1 cellular context compared by ENCODE assay signal in the genomic region with DNA sequence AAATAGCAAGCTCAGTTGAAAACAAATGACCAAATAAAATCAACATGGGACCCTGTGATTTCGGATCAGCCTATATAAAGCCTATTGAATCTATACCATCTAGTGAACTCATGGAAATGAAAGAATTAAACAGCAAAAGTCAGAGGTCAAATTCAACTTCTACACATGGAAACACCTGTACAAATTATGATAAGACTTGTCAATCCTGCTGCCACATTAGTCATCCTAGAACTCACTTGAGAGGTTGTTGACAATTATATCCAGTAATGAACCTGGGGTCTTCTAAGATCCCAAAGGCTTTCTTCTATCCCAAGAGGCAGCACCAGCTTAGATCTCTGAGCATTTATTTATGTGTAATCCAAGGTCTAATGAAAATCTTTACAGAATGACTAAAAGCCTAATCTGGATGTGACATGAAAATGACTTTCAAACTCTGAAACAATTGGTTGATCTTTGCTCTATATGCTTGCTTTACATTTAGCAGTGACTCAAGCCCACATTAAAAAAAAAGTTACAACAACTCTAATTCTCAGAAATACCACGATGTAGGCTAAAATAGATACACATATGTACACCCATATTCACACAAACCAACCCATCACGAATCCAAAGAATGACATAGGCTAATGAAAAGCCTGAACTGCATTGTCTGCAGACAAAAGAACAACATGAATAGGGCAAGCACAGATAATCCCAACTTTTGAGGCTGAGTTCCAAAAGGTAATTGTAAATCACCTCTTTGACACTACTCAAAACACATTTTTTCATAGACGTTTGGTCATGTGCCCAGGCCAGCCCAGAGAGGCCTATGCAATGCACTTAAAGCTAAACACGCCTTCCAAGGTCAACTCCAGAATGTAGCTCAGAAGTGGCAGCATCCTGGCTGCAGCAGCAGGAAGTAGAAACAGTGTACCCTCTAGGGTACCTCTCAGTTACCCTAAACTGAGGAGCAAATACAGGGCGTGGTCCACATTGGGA.
A peak's percentile ranks its signal among the peaks of the same experiment; 100 is the strongest.
TF ChIP-seq lines count a peak whose summit lies in the region.

No MANE protein-coding gene starts in this region.

TF ChIP-seq in K562, 482 proteins besides CTCF, POLR2A, EP300 and RAD21 (continues in another document):
- no peak for TF ChIP-seq ADNP (tag; IDR thresholded peaks at IDR 0.05)
- no peak for TF ChIP-seq JUN (IDR thresholded peaks at IDR 0.05; ENCODE audit: borderline replicate concordance, low read depth, low read length)
- no peak for TF ChIP-seq JUN (CRISPR knock-in tag; IDR thresholded peaks at IDR 0.05; ENCODE audit: borderline replicate concordance)
- no peak for TF ChIP-seq BCLAF1 (IDR thresholded peaks at IDR 0.05; ENCODE audit: borderline replicate concordance in 1 of 2, control insufficient read depth in 1 of 2, low read depth in 2 of 2, low read length in 1 of 2)
- no peak for TF ChIP-seq BCL6 (CRISPR knock-in tag; IDR thresholded peaks at IDR 0.05)
- TF ChIP-seq XRCC3 (IDR thresholded peaks at IDR 0.05): no peak
- TF ChIP-seq ETV6 (IDR thresholded peaks at IDR 0.05; ENCODE audit: borderline replicate concordance in 1 of 2, low read depth in 2 of 2, low read length in 1 of 2): no peak
- TF ChIP-seq ETV6 (CRISPR knock-in tag; IDR thresholded peaks at IDR 0.05; ENCODE audit: borderline replicate concordance): no peak
- TF ChIP-seq NFXL1 (CRISPR knock-in tag; IDR thresholded peaks at IDR 0.05): no peak
- TF ChIP-seq PYGO2 (tag; IDR thresholded peaks at IDR 0.05): no peak
- no peak for TF ChIP-seq NR2C2 (CRISPR knock-in tag; IDR thresholded peaks at IDR 0.05)
- TF ChIP-seq NR2C2 (tag; IDR thresholded peaks at IDR 0.05): peak; percentile 59
- no peak for TF ChIP-seq CHD4 (IDR thresholded peaks at IDR 0.05; ENCODE audit: insufficient read depth, insufficient replicate concordance, low read depth, low read length, poor library complexity, severe bottlenecking)
- no peak for TF ChIP-seq ZSCAN32 (CRISPR knock-in tag; IDR thresholded peaks at IDR 0.05)
- TF ChIP-seq, protein P1, sequence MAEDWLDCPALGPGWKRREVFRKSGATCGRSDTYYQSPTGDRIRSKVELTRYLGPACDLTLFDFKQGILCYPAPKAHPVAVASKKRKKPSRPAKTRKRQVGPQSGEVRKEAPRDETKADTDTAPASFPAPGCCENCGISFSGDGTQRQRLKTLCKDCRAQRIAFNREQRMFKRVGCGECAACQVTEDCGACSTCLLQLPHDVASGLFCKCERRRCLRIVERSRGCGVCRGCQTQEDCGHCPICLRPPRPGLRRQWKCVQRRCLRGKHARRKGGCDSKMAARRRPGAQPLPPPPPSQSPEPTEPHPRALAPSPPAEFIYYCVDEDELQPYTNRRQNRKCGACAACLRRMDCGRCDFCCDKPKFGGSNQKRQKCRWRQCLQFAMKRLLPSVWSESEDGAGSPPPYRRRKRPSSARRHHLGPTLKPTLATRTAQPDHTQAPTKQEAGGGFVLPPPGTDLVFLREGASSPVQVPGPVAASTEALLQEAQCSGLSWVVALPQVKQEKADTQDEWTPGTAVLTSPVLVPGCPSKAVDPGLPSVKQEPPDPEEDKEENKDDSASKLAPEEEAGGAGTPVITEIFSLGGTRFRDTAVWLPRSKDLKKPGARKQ (CRISPR knock-in tag; IDR thresholded peaks at IDR 0.05): no peak
- TF ChIP-seq ZNF668 (CRISPR knock-in tag; IDR thresholded peaks at IDR 0.05): no peak
- TF ChIP-seq ZNF316 (IDR thresholded peaks at IDR 0.05): no peak
- TF ChIP-seq YBX1 (IDR thresholded peaks at IDR 0.05): no peak
- TF ChIP-seq CHCHD3 (CRISPR knock-in tag; IDR thresholded peaks at IDR 0.05): no peak
- TF ChIP-seq ZNF354B (CRISPR knock-in tag; IDR thresholded peaks at IDR 0.05): no peak
- TF ChIP-seq ESRRA (IDR thresholded peaks at IDR 0.05; ENCODE audit: borderline replicate concordance, low read depth): peak; percentile 61; the same call in 1 of the 2 replicates
- no peak for TF ChIP-seq SMAD2 (IDR thresholded peaks at IDR 0.05; ENCODE audit: low read depth, low read length)
- TF ChIP-seq ZNF280A (IDR thresholded peaks at IDR 0.05; ENCODE audit: low read depth, partially characterized antibody): no peak
- TF ChIP-seq FIP1L1 (IDR thresholded peaks at IDR 0.05; ENCODE audit: low read depth, low read length, poor library complexity, severe bottlenecking): no peak
- TF ChIP-seq CSDE1 (IDR thresholded peaks at IDR 0.05): no peak
- TF ChIP-seq KLF1 (tag; IDR thresholded peaks at IDR 0.05): no peak
- peak; percentile 35; the same call in 1 of the 2 replicates for TF ChIP-seq SMARCE1 (IDR thresholded peaks at IDR 0.05)
- no peak for TF ChIP-seq KLF13 (tag; IDR thresholded peaks at IDR 0.05; ENCODE audit: borderline replicate concordance, low read depth)
- no peak for TF ChIP-seq HOXB6 (CRISPR knock-in tag; IDR thresholded peaks at IDR 0.05; ENCODE audit: borderline replicate concordance)
- TF ChIP-seq, protein P2, sequence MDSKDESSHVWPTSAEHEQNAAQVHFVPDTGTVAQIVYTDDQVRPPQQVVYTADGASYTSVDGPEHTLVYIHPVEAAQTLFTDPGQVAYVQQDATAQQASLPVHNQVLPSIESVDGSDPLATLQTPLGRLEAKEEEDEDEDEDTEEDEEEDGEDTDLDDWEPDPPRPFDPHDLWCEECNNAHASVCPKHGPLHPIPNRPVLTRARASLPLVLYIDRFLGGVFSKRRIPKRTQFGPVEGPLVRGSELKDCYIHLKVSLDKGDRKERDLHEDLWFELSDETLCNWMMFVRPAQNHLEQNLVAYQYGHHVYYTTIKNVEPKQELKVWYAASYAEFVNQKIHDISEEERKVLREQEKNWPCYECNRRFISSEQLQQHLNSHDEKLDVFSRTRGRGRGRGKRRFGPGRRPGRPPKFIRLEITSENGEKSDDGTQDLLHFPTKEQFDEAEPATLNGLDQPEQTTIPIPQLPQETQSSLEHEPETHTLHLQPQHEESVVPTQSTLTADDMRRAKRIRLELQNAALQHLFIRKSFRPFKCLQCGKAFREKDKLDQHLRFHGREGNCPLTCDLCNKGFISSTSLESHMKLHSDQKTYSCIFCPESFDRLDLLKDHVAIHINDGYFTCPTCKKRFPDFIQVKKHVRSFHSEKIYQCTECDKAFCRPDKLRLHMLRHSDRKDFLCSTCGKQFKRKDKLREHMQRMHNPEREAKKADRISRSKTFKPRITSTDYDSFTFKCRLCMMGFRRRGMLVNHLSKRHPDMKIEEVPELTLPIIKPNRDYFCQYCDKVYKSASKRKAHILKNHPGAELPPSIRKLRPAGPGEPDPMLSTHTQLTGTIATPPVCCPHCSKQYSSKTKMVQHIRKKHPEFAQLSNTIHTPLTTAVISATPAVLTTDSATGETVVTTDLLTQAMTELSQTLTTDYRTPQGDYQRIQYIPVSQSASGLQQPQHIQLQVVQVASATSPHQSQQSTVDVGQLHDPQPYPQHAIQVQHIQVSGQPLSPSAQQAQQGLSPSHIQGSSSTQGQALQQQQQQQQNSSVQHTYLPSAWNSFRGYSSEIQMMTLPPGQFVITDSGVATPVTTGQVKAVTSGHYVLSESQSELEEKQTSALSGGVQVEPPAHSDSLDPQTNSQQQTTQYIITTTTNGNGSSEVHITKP (IDR thresholded peaks at IDR 0.05; ENCODE audit: partially characterized antibody): no peak
- no peak for TF ChIP-seq ZBTB8A (IDR thresholded peaks at IDR 0.05; ENCODE audit: partially characterized antibody)
- no peak for TF ChIP-seq ZNF282 (CRISPR knock-in tag; IDR thresholded peaks at IDR 0.05)
- TF ChIP-seq BRF1 (IDR thresholded peaks at IDR 0.05; ENCODE audit: borderline replicate concordance, extremely low read depth, insufficient read length): no peak
- no peak for TF ChIP-seq NRF1 (conservative IDR thresholded peaks at IDR 0.05 in 1 of 2, IDR thresholded peaks at IDR 0.05 in 1 of 2)
- TF ChIP-seq GABPB2 (CRISPR knock-in tag; conservative IDR thresholded peaks at IDR 0.05): no peak
- TF ChIP-seq, protein P3, sequence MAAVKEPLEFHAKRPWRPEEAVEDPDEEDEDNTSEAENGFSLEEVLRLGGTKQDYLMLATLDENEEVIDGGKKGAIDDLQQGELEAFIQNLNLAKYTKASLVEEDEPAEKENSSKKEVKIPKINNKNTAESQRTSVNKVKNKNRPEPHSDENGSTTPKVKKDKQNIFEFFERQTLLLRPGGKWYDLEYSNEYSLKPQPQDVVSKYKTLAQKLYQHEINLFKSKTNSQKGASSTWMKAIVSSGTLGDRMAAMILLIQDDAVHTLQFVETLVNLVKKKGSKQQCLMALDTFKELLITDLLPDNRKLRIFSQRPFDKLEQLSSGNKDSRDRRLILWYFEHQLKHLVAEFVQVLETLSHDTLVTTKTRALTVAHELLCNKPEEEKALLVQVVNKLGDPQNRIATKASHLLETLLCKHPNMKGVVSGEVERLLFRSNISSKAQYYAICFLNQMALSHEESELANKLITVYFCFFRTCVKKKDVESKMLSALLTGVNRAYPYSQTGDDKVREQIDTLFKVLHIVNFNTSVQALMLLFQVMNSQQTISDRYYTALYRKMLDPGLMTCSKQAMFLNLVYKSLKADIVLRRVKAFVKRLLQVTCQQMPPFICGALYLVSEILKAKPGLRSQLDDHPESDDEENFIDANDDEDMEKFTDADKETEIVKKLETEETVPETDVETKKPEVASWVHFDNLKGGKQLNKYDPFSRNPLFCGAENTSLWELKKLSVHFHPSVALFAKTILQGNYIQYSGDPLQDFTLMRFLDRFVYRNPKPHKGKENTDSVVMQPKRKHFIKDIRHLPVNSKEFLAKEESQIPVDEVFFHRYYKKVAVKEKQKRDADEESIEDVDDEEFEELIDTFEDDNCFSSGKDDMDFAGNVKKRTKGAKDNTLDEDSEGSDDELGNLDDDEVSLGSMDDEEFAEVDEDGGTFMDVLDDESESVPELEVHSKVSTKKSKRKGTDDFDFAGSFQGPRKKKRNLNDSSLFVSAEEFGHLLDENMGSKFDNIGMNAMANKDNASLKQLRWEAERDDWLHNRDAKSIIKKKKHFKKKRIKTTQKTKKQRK (IDR thresholded peaks at IDR 0.05; ENCODE audit: borderline replicate concordance, low read depth, low read length): no peak
- no peak for TF ChIP-seq ZNF445 (CRISPR knock-in tag; IDR thresholded peaks at IDR 0.05; ENCODE audit: low read depth)
- no peak for TF ChIP-seq ARNT (IDR thresholded peaks at IDR 0.05)
- TF ChIP-seq ZNF507 (tag; conservative IDR thresholded peaks at IDR 0.05): no peak
- TF ChIP-seq TGIF2 (CRISPR knock-in tag; IDR thresholded peaks at IDR 0.05): no peak
- no peak for TF ChIP-seq CREBBP (IDR thresholded peaks at IDR 0.05; ENCODE audit: low read depth, low read length)
- no peak for TF ChIP-seq CREB3L1 (IDR thresholded peaks at IDR 0.05; ENCODE audit: borderline replicate concordance, low read depth)
- TF ChIP-seq SP2 (IDR thresholded peaks at IDR 0.05; ENCODE audit: extremely low read depth, low read depth, low read length, poor library complexity, severe bottlenecking): no peak
- TF ChIP-seq MCM2 (IDR thresholded peaks at IDR 0.05; ENCODE audit: low read depth): no peak
- TF ChIP-seq KDM2B (CRISPR knock-in tag; IDR thresholded peaks at IDR 0.05): no peak
- TF ChIP-seq ZNF444 (CRISPR knock-in tag; IDR thresholded peaks at IDR 0.05): no peak
- no peak for TF ChIP-seq TCFL5 (CRISPR knock-in tag; conservative IDR thresholded peaks at IDR 0.05)
- TF ChIP-seq ZEB2 (IDR thresholded peaks at IDR 0.05): no peak
- TF ChIP-seq ZNF766 (CRISPR knock-in tag; conservative IDR thresholded peaks at IDR 0.05): no peak
- no peak for TF ChIP-seq ZNF184 (CRISPR knock-in tag; IDR thresholded peaks at IDR 0.05)
- TF ChIP-seq E2F3 (CRISPR knock-in tag; IDR thresholded peaks at IDR 0.05): no peak
- no peak for TF ChIP-seq PHB2 (IDR thresholded peaks at IDR 0.05; ENCODE audit: low read depth)
- TF ChIP-seq NFRKB (IDR thresholded peaks at IDR 0.05; ENCODE audit: low read depth): no peak
- no peak for TF ChIP-seq ZNF133 (CRISPR knock-in tag; IDR thresholded peaks at IDR 0.05)
- TF ChIP-seq ZNF134 (CRISPR knock-in tag; conservative IDR thresholded peaks at IDR 0.05): no peak
- no peak for TF ChIP-seq CBX1 (IDR thresholded peaks at IDR 0.05; ENCODE audit: low read depth)
- TF ChIP-seq PTBP1 (IDR thresholded peaks at IDR 0.05; ENCODE audit: low read depth, low read length): no peak
- no peak for TF ChIP-seq ZNF584 (CRISPR knock-in tag; IDR thresholded peaks at IDR 0.05; ENCODE audit: low read depth)
- TF ChIP-seq MEF2A (IDR thresholded peaks at IDR 0.05; ENCODE audit: control insufficient read depth, low read depth, low read length): no peak
